Comparison of ENCODE assay signal across 23 cellular contexts in genomic region chr17:78517421-78517820, GRCh38. TPM values are rescaled to one million over a fixed set of nuclear protein-coding genes. Genes with fewer than 3 reads are reported as not detected.
"Had no signal": no experiment of that assay in that cellular context is flagged by ENCODE, and none has a peak within 500 bp of the region (broad histone marks: within the 10 kb centered on the region; RNA-seq: fewer than 3 reads in every experiment).

No MANE protein-coding gene starts in this region.

- H3K27ac ChIP-seq: dorsolateral prefrontal cortex, epithelial cell of prostate, gastrocnemius medialis, lower lobe of right lung, suprapubic skin, transverse colon, vagina had no signal

- H3K36me3 Mint-ChIP-seq: activated CD8-positive, alpha-beta memory T cell treated with anti-CD3 and anti-CD28 coated beads, Interleukin-2, amount 10 ng/mL, durations not matched to agents 7 days and 5 days; activated naive CD8-positive, alpha-beta T cell treated with anti-CD3 and anti-CD28 coated beads, Interleukin-2, amount 10 ng/mL, durations not matched to agents 7 days and 5 days; brain; WTC11 had no signal

- H3K9me3 ChIP-seq: gastrocnemius medialis, lower lobe of right lung, suprapubic skin, transverse colon, vagina had no signal

- ATAC-seq: activated CD8-positive, alpha-beta memory T cell treated with anti-CD3 and anti-CD28 coated beads, Interleukin-2, amount 10 ng/mL, durations not matched to agents 7 days and 5 days; gastrocnemius medialis; WTC11 had no signal

- H3K9me3 Mint-ChIP-seq: activated CD4-positive, alpha-beta memory T cell treated with anti-CD3 and anti-CD28 coated beads, Interleukin-2, amount 10 ng/mL, durations not matched to agents 7 days and 5 days; activated naive CD8-positive, alpha-beta T cell treated with anti-CD3 and anti-CD28 coated beads, Interleukin-2, amount 10 ng/mL, durations not matched to agents 7 days and 5 days; stimulated activated naive CD8-positive, alpha-beta T cell treated with anti-CD3 and anti-CD28 coated beads, Interleukin-15, Interleukin-2, amounts not matched to agents 100 ng/mL and 50 ng/mL, for 24 hours had no signal

- DNase-seq: activated CD4-positive, alpha-beta memory T cell treated with anti-CD3 and anti-CD28 coated beads, Interleukin-2, amount 10 ng/mL, durations not matched to agents 7 days and 5 days; activated CD4-positive, alpha-beta T cell treated with anti-CD3 and anti-CD28 coated beads for 4 hours; activated CD8-positive, alpha-beta memory T cell treated with anti-CD3 and anti-CD28 coated beads, Interleukin-2, amount 10 ng/mL, durations not matched to agents 7 days and 5 days; activated naive CD8-positive, alpha-beta T cell treated with anti-CD3 and anti-CD28 coated beads, Interleukin-2, amount 10 ng/mL, durations not matched to agents 7 days and 5 days; central memory CD4-positive, alpha-beta T cell; dorsolateral prefrontal cortex; gastrocnemius medialis; head of caudate nucleus; kidney glomerular epithelial cell; lower lobe of right lung; stimulated activated CD4-positive, alpha-beta T cell treated with anti-CD3 and anti-CD28 coated beads, Interleukin-15, amount 100 ng/mL, for 24 hours; stimulated activated CD4-positive, alpha-beta T cell treated with anti-CD3 and anti-CD28 coated beads, Interleukin-2, amount 100 ng/mL, for 48 hours; transverse colon had no signal

- H3K4me1 Mint-ChIP-seq: activated CD4-positive, alpha-beta memory T cell treated with anti-CD3 and anti-CD28 coated beads, Interleukin-2, amount 10 ng/mL, durations not matched to agents 7 days and 5 days; activated CD8-positive, alpha-beta memory T cell treated with anti-CD3 and anti-CD28 coated beads, Interleukin-2, amount 10 ng/mL, durations not matched to agents 7 days and 5 days; activated naive CD8-positive, alpha-beta T cell treated with anti-CD3 and anti-CD28 coated beads, Interleukin-2, amount 10 ng/mL, durations not matched to agents 7 days and 5 days; brain; WTC11 had no signal

- H3K27ac Mint-ChIP-seq: activated CD4-positive, alpha-beta memory T cell treated with anti-CD3 and anti-CD28 coated beads, Interleukin-2, amount 10 ng/mL, durations not matched to agents 7 days and 5 days; activated CD8-positive, alpha-beta memory T cell treated with anti-CD3 and anti-CD28 coated beads, Interleukin-2, amount 10 ng/mL, durations not matched to agents 7 days and 5 days; activated naive CD8-positive, alpha-beta T cell treated with anti-CD3 and anti-CD28 coated beads, Interleukin-2, amount 10 ng/mL, durations not matched to agents 7 days and 5 days; progenitor cell of endocrine pancreas; stimulated activated naive CD8-positive, alpha-beta T cell treated with anti-CD3 and anti-CD28 coated beads, Interleukin-15, Interleukin-2, amounts not matched to agents 100 ng/mL and 50 ng/mL, for 24 hours; WTC11 had no signal

- H3K27me3 Mint-ChIP-seq: progenitor cell of endocrine pancreas; stimulated activated naive CD8-positive, alpha-beta T cell treated with anti-CD3 and anti-CD28 coated beads, Interleukin-15, Interleukin-2, amounts not matched to agents 100 ng/mL and 50 ng/mL, for 24 hours had no signal

- H3K4me3 Mint-ChIP-seq: activated CD4-positive, alpha-beta memory T cell treated with anti-CD3 and anti-CD28 coated beads, Interleukin-2, amount 10 ng/mL, durations not matched to agents 7 days and 5 days; activated CD8-positive, alpha-beta memory T cell treated with anti-CD3 and anti-CD28 coated beads, Interleukin-2, amount 10 ng/mL, durations not matched to agents 7 days and 5 days; activated naive CD8-positive, alpha-beta T cell treated with anti-CD3 and anti-CD28 coated beads, Interleukin-2, amount 10 ng/mL, durations not matched to agents 7 days and 5 days; brain; stimulated activated naive CD8-positive, alpha-beta T cell treated with anti-CD3 and anti-CD28 coated beads, Interleukin-15, Interleukin-2, amounts not matched to agents 100 ng/mL and 50 ng/mL, for 24 hours; WTC11 had no signal

- H3K36me3 ChIP-seq: gastrocnemius medialis, lower lobe of right lung, suprapubic skin, transverse colon, vagina had no signal

- H3K4me1 ChIP-seq: gastrocnemius medialis, lower lobe of right lung, suprapubic skin, transverse colon, vagina had no signal

- H3K27me3 ChIP-seq: dorsolateral prefrontal cortex, suprapubic skin, transverse colon, vagina had no signal

- H3K4me3 ChIP-seq: dorsolateral prefrontal cortex, gastrocnemius medialis, lower lobe of right lung, suprapubic skin, transverse colon, vagina had no signal

RNA-seq across cellular contexts. Expression of gene DNAH17, which starts 59.8 kb away (rescaled TPM):
- total RNA-seq: fibroblast of lung; progenitor cell of endocrine pancreas; T-helper 2 cell treated with Interferon-gamma antibody and Interleukin-4, amounts not matched to agents 100 ng/mL and 5 ng/mL, for 36 hours had no signal
- polyA plus RNA-seq: fibroblast of lung, neural cell had no signal
